20 cellular contexts compared by ENCODE assay signal in the genomic region with DNA sequence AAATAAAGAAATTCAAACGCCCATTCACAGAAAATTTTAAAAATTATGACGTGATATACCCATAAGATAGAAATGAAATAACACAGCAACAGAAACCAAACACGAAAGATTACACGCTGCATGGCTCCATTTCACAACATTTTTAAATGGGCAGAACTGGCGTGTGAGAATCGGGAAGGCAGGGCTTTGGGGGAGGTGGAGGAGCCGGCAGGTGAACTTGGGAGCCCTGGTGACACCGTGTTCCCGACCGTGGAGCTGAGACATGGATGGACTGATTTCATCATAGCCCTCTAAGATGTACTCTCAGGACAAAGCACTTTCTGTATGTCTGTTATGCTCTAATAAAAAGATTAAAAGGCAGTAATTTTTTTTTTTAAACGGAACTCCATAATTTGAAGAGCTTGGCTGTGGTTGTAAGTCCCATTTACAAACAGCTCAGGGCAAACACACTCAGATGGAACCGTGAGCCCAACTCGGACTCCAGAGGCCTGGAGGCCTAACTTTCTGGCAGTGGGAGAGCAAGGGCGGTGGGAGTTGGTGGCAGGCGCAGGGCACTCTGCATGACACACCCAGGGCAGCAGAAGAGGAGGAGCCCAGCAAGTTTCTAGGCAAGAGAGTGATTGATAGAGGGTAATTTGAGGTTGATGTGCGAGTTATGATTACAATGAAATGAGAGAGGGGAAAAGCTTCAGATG.
DNase-seq lines count a peak whose midpoint lies in the region; ATAC-seq and TF ChIP-seq lines count a peak whose summit lies in the region.
"Had no signal": no experiment of that assay in that cellular context is flagged by ENCODE, and none has a peak within 500 bp of the region (broad histone marks: within the 10 kb centered on the region; RNA-seq: fewer than 3 reads in every experiment).

No MANE protein-coding gene starts in this region.

- TF ChIP-seq CTCF in natural killer cell (IDR thresholded peaks at IDR 0.05) = no peak
- no peak for TF ChIP-seq CTCF in endothelial cell (IDR thresholded peaks at IDR 0.05; ENCODE audit: unreplicated experiment)
- TF ChIP-seq CTCF in neural crest cell (conservative IDR thresholded peaks at IDR 0.05) = no peak

- no peak overlapping the region for H3K27ac Mint-ChIP-seq in natural killer cell treated with Interleukin-12 subunit alpha and Interleukin-12 subunit beta and Interleukin-15 and Interleukin-18, amount 100 ng/mL, for 72 hours
- H3K27ac Mint-ChIP-seq in natural killer cell (no peak overlapping the region), endothelial cell (ENCODE audit: unreplicated experiment) (no peak overlapping the region), neural crest cell (ENCODE audit: unreplicated experiment) (peak overlapping the region; percentile 95)
- H3K27ac Mint-ChIP-seq: memory B cell; T-helper 2 cell treated with Interferon-gamma antibody and Interleukin-4, amounts not matched to agents 5 μg/mL and 100 μg/mL, for 36 hours had no signal

- H3K9me3 Mint-ChIP-seq in natural killer cell treated with Interleukin-12 subunit alpha and Interleukin-12 subunit beta and Interleukin-15 and Interleukin-18, amount 100 ng/mL, for 72 hours = peaks cover 14% of the 10 kb centered on the region
- H3K9me3 Mint-ChIP-seq in natural killer cell = peaks cover 7 to 19% of the 10 kb centered on the region in 2 donors
- no peaks in the 10 kb centered on the region for H3K9me3 Mint-ChIP-seq in endothelial cell (ENCODE audit: unreplicated experiment)
- H3K9me3 Mint-ChIP-seq in neural crest cell = peaks cover 33% of the 10 kb centered on the region

- peaks cover 46% of the 10 kb centered on the region for H3K36me3 Mint-ChIP-seq in natural killer cell treated with Interleukin-12 subunit alpha and Interleukin-12 subunit beta and Interleukin-15 and Interleukin-18, amount 100 ng/mL, for 72 hours
- peaks cover 49% of the 10 kb centered on the region for H3K36me3 Mint-ChIP-seq in natural killer cell
- peaks cover 13% of the 10 kb centered on the region for H3K36me3 Mint-ChIP-seq in endothelial cell (ENCODE audit: low read depth, unreplicated experiment)
- peaks cover 47% of the 10 kb centered on the region for H3K36me3 Mint-ChIP-seq in neural crest cell (ENCODE audit: low read depth)

- intact Hi-C loops in natural killer cell (cut with micrococcal nuclease) = no loop called here

- peaks cover 0 to 21% of the 10 kb centered on the region in 2 donors for H3K27me3 Mint-ChIP-seq in natural killer cell treated with Interleukin-12 subunit alpha and Interleukin-12 subunit beta and Interleukin-15 and Interleukin-18, amount 100 ng/mL, for 72 hours
- H3K27me3 Mint-ChIP-seq in natural killer cell (ENCODE audit: low read depth in 2 of 2) (peaks cover 12 to 42% of the 10 kb centered on the region in 2 donors), endothelial cell (ENCODE audit: unreplicated experiment) (no peaks in the 10 kb centered on the region), neural crest cell (ENCODE audit: low read depth) (no peaks in the 10 kb centered on the region)
- H3K27me3 Mint-ChIP-seq: memory B cell had no signal

- DNase-seq in natural killer cell treated with Interleukin-12 subunit alpha and Interleukin-12 subunit beta and Interleukin-15 and Interleukin-18, amount 100 ng/mL, for 72 hours (ENCODE audit: low spot score) = peak; percentile 45
- no peak for DNase-seq in natural killer cell
- DNase-seq in endothelial cell (ENCODE audit: low spot score) = no peak
- no peak for DNase-seq in neural crest cell (ENCODE audit: low read depth, low spot score)
- no peak for DNase-seq in NCI-H187 (lab: John Stamatoyannopoulos, UW)
- no peak for DNase-seq in C1 segment of cervical spinal cord (lab: John Stamatoyannopoulos, UW)
- DNase-seq in NCI-H2227 (lab: John Stamatoyannopoulos, UW; ENCODE audit: unreplicated experiment) = no peak
- DNase-seq: activated CD4-positive, alpha-beta T cell treated with anti-CD3 and anti-CD28 coated beads for 48 hours; activated naive CD4-positive, alpha-beta T cell; activated T-cell treated with anti-CD3 and anti-CD28 coated beads, Interleukin-2, amount 50 U/mL, for 4 hours; amniotic stem cell; colonic mucosa; COR-L47; effector CD8-positive, alpha-beta T cell; MM.1S; NCI-H1436 treated with DMSO at 0.1 percent for 48 hours; small intestine; stimulated activated CD4-positive, alpha-beta T cell treated with anti-CD3 and anti-CD28 coated beads, Interleukin-1b, Interleukin-23, amount 100 ng/mL, for 48 hours had no signal

- peak overlapping the region; percentile 26 for H3K4me3 Mint-ChIP-seq in natural killer cell treated with Interleukin-12 subunit alpha and Interleukin-12 subunit beta and Interleukin-15 and Interleukin-18, amount 100 ng/mL, for 72 hours
- H3K4me3 Mint-ChIP-seq in natural killer cell = no peak overlapping the region
- H3K4me3 Mint-ChIP-seq in endothelial cell (ENCODE audit: unreplicated experiment) = peak overlapping the region; percentile 11
- no peak overlapping the region for H3K4me3 Mint-ChIP-seq in neural crest cell
- H3K4me3 Mint-ChIP-seq: activated T-cell treated with anti-CD3 and anti-CD28 coated beads, Interleukin-2, amount 50 U/mL, for 4 hours; memory B cell; T-helper 2 cell treated with Interferon-gamma antibody and Interleukin-4, amounts not matched to agents 5 μg/mL and 100 μg/mL, for 36 hours had no signal

- peaks cover 25 to 30% of the 10 kb centered on the region in 2 donors for H3K4me1 Mint-ChIP-seq in natural killer cell treated with Interleukin-12 subunit alpha and Interleukin-12 subunit beta and Interleukin-15 and Interleukin-18, amount 100 ng/mL, for 72 hours (ENCODE audit: low read depth in 2 of 2)
- H3K4me1 Mint-ChIP-seq in natural killer cell = peaks cover 40 to 44% of the 10 kb centered on the region in 2 donors
- no peaks in the 10 kb centered on the region for H3K4me1 Mint-ChIP-seq in endothelial cell (ENCODE audit: unreplicated experiment)
- H3K4me1 Mint-ChIP-seq in neural crest cell = peaks cover 21% of the 10 kb centered on the region

- ATAC-seq in natural killer cell treated with Interleukin-12 subunit alpha and Interleukin-12 subunit beta and Interleukin-15 and Interleukin-18, amount 100 ng/mL, for 72 hours = no peak
- ATAC-seq in natural killer cell = no peak
- ATAC-seq: activated T-cell treated with anti-CD3 and anti-CD28 coated beads, Interleukin-2, amount 50 U/mL, for 4 hours had no signal

Comparison
In these comparisons a context has a peak if more than half of its experiments do, and no peak if none do; other contexts are left out.
1. H3K4me3 Mint-ChIP-seq: peak in natural killer cell treated with Interleukin-12 subunit alpha and Interleukin-12 subunit beta and Interleukin-15 and Interleukin-18, amount 100 ng/mL, for 72 hours (single experiment) and endothelial cell (single experiment); none in natural killer cell (single experiment) and neural crest cell (single experiment).